Comparison of ENCODE assay signal across 10 cellular contexts in the genomic region with DNA sequence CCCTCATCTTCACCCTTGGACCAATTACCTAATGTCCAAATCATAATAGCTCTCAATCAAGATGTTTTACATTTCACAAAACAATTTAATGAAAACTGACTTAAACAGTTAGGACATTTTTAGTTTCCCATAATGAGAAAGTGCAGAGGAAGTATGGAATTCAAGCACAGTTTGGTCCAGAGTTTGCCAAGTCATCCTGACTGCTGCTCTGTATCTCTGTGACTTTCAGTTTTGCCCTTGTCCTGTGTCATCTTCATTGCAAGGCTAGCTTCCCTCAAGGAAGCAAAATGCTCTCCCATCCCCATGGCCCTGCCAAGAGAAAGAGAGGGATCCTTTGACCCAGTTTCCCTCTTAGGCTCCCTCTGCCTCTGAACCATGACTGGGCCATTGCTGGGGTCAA. TPM values are rescaled to one million over a fixed set of nuclear protein-coding genes. Genes with fewer than 3 reads are reported as not detected.
"Had no signal": no experiment of that assay in that cellular context is flagged by ENCODE, and none has a peak within 500 bp of the region (broad histone marks: within the 10 kb centered on the region; RNA-seq: fewer than 3 reads in every experiment).

No MANE protein-coding gene starts in this region.

- H3K4me3 ChIP-seq: GM23338 had no signal

- DNase-seq: H9, HCEC 1CT, Kasumi-1, KG1 had no signal

- FAIRE-seq: H1, H54, HTR-8/SVneo had no signal

- H3K4me2 ChIP-seq: GM23338 had no signal

- H2AFZ ChIP-seq: GM23338 had no signal

- ATAC-seq: GM23338 had no signal

RNA-seq across cellular contexts. Expression of a gene that starts 7.9 kb away (rescaled TPM):
- total RNA-seq: GM23338, H1, H9, HT-29 had no signal
- polyA plus RNA-seq: GM23338, H1, IgD-negative memory B cell had no signal
